ENCODE assay signal across 19 cellular contexts in the genomic region with DNA sequence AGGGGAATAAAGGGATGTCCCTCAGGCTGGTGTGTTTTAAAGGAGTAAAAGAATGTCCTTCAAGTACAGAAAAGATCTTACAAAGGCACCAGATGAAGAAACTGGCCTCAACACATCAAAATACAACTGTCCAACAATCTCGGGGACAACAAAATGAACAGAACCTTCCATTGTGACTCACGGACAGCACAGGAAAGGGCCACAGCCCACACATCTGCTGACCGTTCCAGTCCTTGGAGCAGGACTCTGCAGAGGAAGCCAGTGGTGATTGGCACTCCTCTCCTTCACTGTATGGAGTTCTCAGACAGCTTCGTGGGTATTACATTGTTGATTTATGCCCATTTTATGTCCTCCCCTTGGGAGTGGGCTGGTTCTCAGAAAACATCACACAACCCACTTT. TPM values are rescaled to one million over a fixed set of nuclear protein-coding genes. Genes with fewer than 3 reads are reported as not detected.
DNase-seq lines count a peak whose midpoint lies in the region; ATAC-seq and TF ChIP-seq lines count a peak whose summit lies in the region.
"Had no signal": no experiment of that assay in that cellular context is flagged by ENCODE, and none has a peak within 500 bp of the region (broad histone marks: within the 10 kb centered on the region; RNA-seq: fewer than 3 reads in every experiment).

No MANE protein-coding gene starts in this region.

- H3K36me3 ChIP-seq in ACC112 (ENCODE audit: insufficient read depth, low read length) (no peaks in the 10 kb centered on the region), skeletal muscle satellite cell (ENCODE audit: insufficient read depth, low read length) (no peaks in the 10 kb centered on the region), A673 (ENCODE audit: insufficient read depth, low read length, poor library complexity, severe bottlenecking) (no peaks in the 10 kb centered on the region), brain microvascular endothelial cell (replicated peaks) (no peaks in the 10 kb centered on the region)
- H3K36me3 ChIP-seq: BLaER1 treated with 17β-estradiol and CSF1 and Interleukin-3, amounts not matched to agents 10 nM and 100 nM; MG63; SJCRH30 had no signal

- no peak for ATAC-seq in GM19467 (IDR thresholded peaks at IDR 0.05; ENCODE audit: unreplicated experiment)
- ATAC-seq: effector memory CD8-positive, alpha-beta T cell; psoas muscle had no signal

- peak overlapping the region; percentile 41 for H2AFZ ChIP-seq in ACC112 (ENCODE audit: low read length, unreplicated experiment)
- H2AFZ ChIP-seq: PC-9 had no signal

- CTCF ChIA-PET in A673 (lab: Charles Lee): no interaction called here

- no peaks in the 10 kb centered on the region for H3K27me3 ChIP-seq in ACC112 (ENCODE audit: insufficient read depth, low read length)
- no peaks in the 10 kb centered on the region for H3K27me3 ChIP-seq in skeletal muscle satellite cell (ENCODE audit: control insufficient read depth, insufficient read depth, low read length)
- no peaks in the 10 kb centered on the region for H3K27me3 ChIP-seq in A673 (replicated peaks; ENCODE audit: insufficient read depth, low read depth, low read length, poor library complexity)
- H3K27me3 ChIP-seq in brain microvascular endothelial cell (replicated peaks): no peaks in the 10 kb centered on the region
- H3K27me3 ChIP-seq: BLaER1 treated with 17β-estradiol and CSF1 and Interleukin-3, amounts not matched to agents 10 nM and 100 nM; MG63; SJCRH30 had no signal

- H3K9ac ChIP-seq in skeletal muscle satellite cell (ENCODE audit: low read depth, low read length): no peak overlapping the region
- H3K9ac ChIP-seq: BLaER1 treated with 17β-estradiol and CSF1 and Interleukin-3, amounts not matched to agents 10 nM and 100 nM had no signal

- DNase-seq in SK-MEL-5 (ENCODE audit: low read depth, low spot score) (peak; percentile 52), fibroblast of villous mesenchyme (ENCODE audit: low read depth) (peak; percentile 15), A673 (ENCODE audit: low spot score) (no peak), NOMO-1 treated with dmso at 0.1 percent for 144 hours (lab: John Stamatoyannopoulos, UW; ENCODE audit: unreplicated experiment) (no peak), brain microvascular endothelial cell (no peak)
- DNase-seq: ACHN; effector memory CD8-positive, alpha-beta T cell; H9; MG63; NCI-H2081 treated with DMSO at 0.1 percent for 48 hours; PC-9; psoas muscle; SJCRH30; stimulated activated CD4-positive, alpha-beta T cell treated with anti-CD3 and anti-CD28 coated beads, Interleukin-2, amount 100 ng/mL, for 48 hours had no signal

- H3K79me2 ChIP-seq in ACC112 (ENCODE audit: control insufficient read depth, insufficient read depth, low read length, unreplicated experiment): peaks cover 3% of the 10 kb centered on the region

- H3K4me1 ChIP-seq in ACC112 (ENCODE audit: control insufficient read depth, insufficient read depth, low read length, unreplicated experiment): peaks cover 50% of the 10 kb centered on the region
- peaks cover 51% of the 10 kb centered on the region for H3K4me1 ChIP-seq in skeletal muscle satellite cell (ENCODE audit: control insufficient read depth, insufficient read depth, low read length)
- no peaks in the 10 kb centered on the region for H3K4me1 ChIP-seq in A673 (ENCODE audit: insufficient read depth, low read length, poor library complexity, severe bottlenecking)
- H3K4me1 ChIP-seq: BLaER1 treated with 17β-estradiol and CSF1 and Interleukin-3, amounts not matched to agents 10 nM and 100 nM; psoas muscle; SJCRH30 had no signal

- POLR2A ChIA-PET in A673 (lab: Charles Lee; ENCODE audit: low non-redundant PET): interaction anchor here (0.6 kb wide), 1 partner anchor 65 kb away, joined by 3 read pairs; no protein-coding TSS in a partner anchor

- no peak overlapping the region for H3K4me3 ChIP-seq in ACC112 (ENCODE audit: low read depth, low read length)
- no peak overlapping the region for H3K4me3 ChIP-seq in fibroblast of villous mesenchyme (ENCODE audit: low read depth, low read length)
- H3K4me3 ChIP-seq in skeletal muscle satellite cell (ENCODE audit: low read length): no peak overlapping the region
- H3K4me3 ChIP-seq in A673 (ENCODE audit: low read depth, low read length, poor library complexity, severe bottlenecking): no peak overlapping the region
- H3K4me3 ChIP-seq in brain microvascular endothelial cell (ENCODE audit: low read depth, low read length): no peak overlapping the region
- H3K4me3 ChIP-seq: BLaER1 treated with 17β-estradiol and CSF1 and Interleukin-3, amounts not matched to agents 10 nM and 100 nM; MG63; PC-9; psoas muscle; SJCRH30 had no signal

- H3K27ac ChIP-seq in ACC112 (ENCODE audit: low read depth, low read length) (peak overlapping the region; percentile 10; the same call in 1 of the 2 replicates), A673 (ENCODE audit: low read depth, low read length, poor library complexity, severe bottlenecking) (no peak overlapping the region), brain microvascular endothelial cell (no peak overlapping the region)
- H3K27ac ChIP-seq: BLaER1 treated with 17β-estradiol and CSF1 and Interleukin-3, amounts not matched to agents 10 nM and 100 nM; PC-9; psoas muscle; SJCRH30 had no signal

- peak overlapping the region; percentile 46 for H3K4me2 ChIP-seq in skeletal muscle satellite cell (ENCODE audit: low read length)
- H3K4me2 ChIP-seq: BLaER1 treated with 17β-estradiol and CSF1 and Interleukin-3, amounts not matched to agents 10 nM and 100 nM; PC-9 had no signal

- in situ Hi-C loops in SK-MEL-5 (cut with HindIII; ENCODE audit: low pct_unique_long_range_greater_than_20kb, low sequenced_read_pairs) (no loop called here), brain microvascular endothelial cell (cut with HindIII; ENCODE audit: low pct_ligation_motif_present, low sequenced_read_pairs) (no loop called here)

- H3K9me3 ChIP-seq in skeletal muscle satellite cell (replicated peaks; ENCODE audit: low read length) (no peaks in the 10 kb centered on the region), A673 (ENCODE audit: low read depth, low read length, poor library complexity, severe bottlenecking) (no peaks in the 10 kb centered on the region)
- H3K9me3 ChIP-seq: BLaER1 treated with 17β-estradiol and CSF1 and Interleukin-3, amounts not matched to agents 10 nM and 100 nM; MG63; psoas muscle; SJCRH30 had no signal

- no TSS peak for BruUV-seq in A673 (replicated peaks; lab: Mats Ljungman, UMichigan)

- no peak for TF ChIP-seq CTCF in fibroblast of villous mesenchyme (IDR thresholded peaks at IDR 0.05; ENCODE audit: insufficient read depth, low read depth, low read length)
- TF ChIP-seq CTCF in A673 (conservative IDR thresholded peaks at IDR 0.05; ENCODE audit: low read depth, low read length): no peak
- TF ChIP-seq CTCF in brain microvascular endothelial cell (IDR thresholded peaks at IDR 0.05; ENCODE audit: low read depth, low read length, missing control alignments): no peak

- intact Hi-C loops in A673 (cut with micrococcal nuclease; ENCODE audit: unreplicated experiment): no loop called here

RNA-seq across cellular contexts. Expression of gene TC2N, which starts 32.4 kb away (rescaled TPM):
- total RNA-seq in SK-MEL-5 (2014; rRNA removed; shearing (Covaris generic)): 5.4 and 5.9 TPM in 2 replicates
- 2.8 and 3.6 TPM in 2 replicates for polyA plus RNA-seq in SK-MEL-5 (2015; cell fraction: cytosol; rRNA removed)
- 12.7 and 14.0 TPM in 2 replicates for polyA plus RNA-seq in SK-MEL-5 (2015; cell fraction: nucleus; rRNA removed)
- total RNA-seq in fibroblast of villous mesenchyme: 0.97 and 1.3 TPM in 2 replicates
- total RNA-seq in skeletal muscle satellite cell (2012; rRNA removed): 0.22 and 0.25 TPM in 2 replicates
- total RNA-seq in A673 (2021): 0.45 and 0.59 TPM in 2 replicates
- total RNA-seq: G401 had no signal

RNA-seq across cellular contexts. Expression of gene FBLN5, which starts 47.7 kb away (rescaled TPM):
- 111 and 119 TPM in 2 replicates for total RNA-seq in SK-MEL-5 (2014; rRNA removed; shearing (Covaris generic))
- 1,320 and 1,402 TPM in 2 replicates for polyA plus RNA-seq in SK-MEL-5 (2015; cell fraction: cytosol; rRNA removed)
- 242 and 278 TPM in 2 replicates for polyA plus RNA-seq in SK-MEL-5 (2015; cell fraction: nucleus; rRNA removed)
- total RNA-seq in fibroblast of villous mesenchyme: 77.7 and 85.0 TPM in 2 replicates
- 38.5 and 46.3 TPM in 2 replicates for total RNA-seq in skeletal muscle satellite cell (2012; rRNA removed)
- total RNA-seq in A673 (2021): 10.7 and 15.7 TPM in 2 replicates
- total RNA-seq: PC-9 had no signal

Comparison
In these comparisons a context has a peak if more than half of its experiments do, and no peak if none do; other contexts are left out.
1. DNase-seq: peak in SK-MEL-5 (single experiment) and fibroblast of villous mesenchyme (single experiment); none in A673 (single experiment), NOMO-1 treated with dmso at 0.1 percent for 144 hours (single experiment) and brain microvascular endothelial cell (single experiment).